In genomic region chr9:120366646-120367019, GRCh38 we compare ENCODE assay signal across 10 cellular contexts.
DNase-seq lines count a peak whose midpoint lies in the region; ATAC-seq and TF ChIP-seq lines count a peak whose summit lies in the region.
"Had no signal": no experiment of that assay in that cellular context is flagged by ENCODE, and none has a peak within 500 bp of the region (broad histone marks: within the 10 kb centered on the region; RNA-seq: fewer than 3 reads in every experiment).

No MANE protein-coding gene starts in this region.

- H3K36me3 Mint-ChIP-seq in endodermal cell (ENCODE audit: low read depth), result no peaks in the 10 kb centered on the region
- no peaks in the 10 kb centered on the region for H3K36me3 Mint-ChIP-seq in natural killer cell

- H3K18ac ChIP-seq in mesenchymal stem cell (ENCODE audit: low read depth in 1 of 2, low read length in 2 of 2), result peak overlapping the region; percentile 32 to 73

- H3K4me1 ChIP-seq in endodermal cell (ENCODE audit: control insufficient read depth, insufficient read depth, low read length) (peaks cover 9% of the 10 kb centered on the region), mesenchymal stem cell (ENCODE audit: control insufficient read depth, insufficient read depth, low read depth, low read length) (peaks cover 7% of the 10 kb centered on the region)
- H3K4me1 ChIP-seq: psoas muscle had no signal

- no peak overlapping the region for H3K23ac ChIP-seq in mesenchymal stem cell (ENCODE audit: low read length in 2 of 2)

- TF ChIP-seq CTCF in endodermal cell (conservative IDR thresholded peaks at IDR 0.05) (peak; percentile 63), natural killer cell (IDR thresholded peaks at IDR 0.05) (no peak)

- H4K8ac ChIP-seq in mesenchymal stem cell (ENCODE audit: low read length), result peak overlapping the region; percentile 59

- no peak overlapping the region for H4K91ac ChIP-seq in mesenchymal stem cell (ENCODE audit: low read length)

- H2AK5ac ChIP-seq in mesenchymal stem cell (ENCODE audit: low read length, severe bottlenecking), result no peak overlapping the region

- H3K4me3 Mint-ChIP-seq in endodermal cell, result no peak overlapping the region
- no peak overlapping the region for H3K4me3 Mint-ChIP-seq in natural killer cell

- H3K27ac Mint-ChIP-seq in endodermal cell (peak overlapping the region; percentile 78), natural killer cell (no peak overlapping the region)

- no peaks in the 10 kb centered on the region for H3K9me3 ChIP-seq in endodermal cell (ENCODE audit: control insufficient read depth, low read length)
- H3K9me3 ChIP-seq in mesenchymal stem cell (ENCODE audit: control insufficient read depth, low read length), result peaks cover 3% of the 10 kb centered on the region
- H3K9me3 ChIP-seq: psoas muscle had no signal

- H3K27ac ChIP-seq in endodermal cell (ENCODE audit: low read depth, low read length) (no peak overlapping the region), mesenchymal stem cell (ENCODE audit: low read length, poor library complexity, severe bottlenecking) (peak overlapping the region; percentile 97)
- H3K27ac ChIP-seq: psoas muscle had no signal

- H2BK120ac ChIP-seq in mesenchymal stem cell (ENCODE audit: low read depth, low read length), result peak overlapping the region; percentile 67

- H2BK15ac ChIP-seq in mesenchymal stem cell (ENCODE audit: low read depth, poor library complexity, severe bottlenecking), result no peak overlapping the region

- no peak overlapping the region for H3K4me3 ChIP-seq in endodermal cell (ENCODE audit: low read length)
- no peak overlapping the region for H3K4me3 ChIP-seq in mesenchymal stem cell (ENCODE audit: insufficient read depth in 1 of 2, low read depth in 1 of 2, low read length in 2 of 2)
- H3K4me3 ChIP-seq: psoas muscle had no signal

- H3K36me3 ChIP-seq in endodermal cell (ENCODE audit: control insufficient read depth, insufficient read depth, low read length) (no peaks in the 10 kb centered on the region), mesenchymal stem cell (ENCODE audit: control insufficient read depth in 1 of 2, insufficient read depth in 2 of 2, low read depth in 1 of 2, low read length in 2 of 2) (no peaks in the 10 kb centered on the region)

- peak overlapping the region; percentile 58 for H2BK5ac ChIP-seq in mesenchymal stem cell (ENCODE audit: low read depth, low read length, poor library complexity, severe bottlenecking)

- H3K4me1 Mint-ChIP-seq in endodermal cell (peaks cover 18% of the 10 kb centered on the region), natural killer cell (no peaks in the 10 kb centered on the region)

- H3K14ac ChIP-seq in mesenchymal stem cell (ENCODE audit: low read length in 2 of 2), result no peak overlapping the region

- DNase-seq in AG20443 (ENCODE audit: low spot score) (peak; percentile 90), M059J (ENCODE audit: low read depth) (peak; percentile 93), endodermal cell (peak; percentile 77), mesenchymal stem cell (peak; percentile 86), natural killer cell (no peak), NCI-H187 treated with DMSO at 0.1 percent for 48 hours (lab: John Stamatoyannopoulos, UW) (no peak), ureter (ENCODE audit: low spot score) (no peak), NCI-H2196 treated with DMSO at 0.1 percent for 48 hours (lab: John Stamatoyannopoulos, UW; ENCODE audit: unreplicated experiment) (no peak)
- DNase-seq: GOT3 had no signal

- no peak overlapping the region for H3K4me2 ChIP-seq in mesenchymal stem cell (ENCODE audit: low read length, poor library complexity, severe bottlenecking)

- 53 to 77% methylated on average over 4 of the region's 4 CpGs for WGBS in endodermal cell (ENCODE audit: insufficient coverage in 1 of 2, insufficient read length in 1 of 2), 2 experiments
- WGBS in mesenchymal stem cell, result 0% methylated on average over 4 of the region's 4 CpGs

- H2BK12ac ChIP-seq in mesenchymal stem cell (ENCODE audit: low read length in 2 of 2), result no peak overlapping the region

- no peak overlapping the region for H3K9ac ChIP-seq in endodermal cell (ENCODE audit: extremely low read depth, low read length, poor library complexity, severe bottlenecking)
- H3K9ac ChIP-seq in mesenchymal stem cell (ENCODE audit: low read length), result no peak overlapping the region

- H3K27me3 ChIP-seq in endodermal cell (ENCODE audit: control insufficient read depth, insufficient read depth, low read length, poor library complexity, severe bottlenecking) (peaks cover 11% of the 10 kb centered on the region), mesenchymal stem cell (ENCODE audit: control insufficient read depth in 1 of 2, insufficient read depth in 1 of 2, low read length in 2 of 2) (no peaks in the 10 kb centered on the region)

- H3K79me1 ChIP-seq in mesenchymal stem cell (replicated peaks; ENCODE audit: low read length, poor library complexity, severe bottlenecking), result no peaks in the 10 kb centered on the region

- H3K9me3 Mint-ChIP-seq in endodermal cell (peaks cover 5% of the 10 kb centered on the region), natural killer cell (peaks cover 2% of the 10 kb centered on the region in 2 donors)

- H2AFZ ChIP-seq in mesenchymal stem cell (ENCODE audit: low read depth, low read length), result no peak overlapping the region

- no peak for ATAC-seq in natural killer cell

- H3K4ac ChIP-seq in mesenchymal stem cell (ENCODE audit: low read depth in 1 of 2, low read length in 2 of 2), result no peak overlapping the region

- H3K27me3 Mint-ChIP-seq in endodermal cell (ENCODE audit: insufficient read depth) (peaks cover 28% of the 10 kb centered on the region), natural killer cell (ENCODE audit: low read depth in 2 of 2) (peaks cover 0 to 5% of the 10 kb centered on the region in 2 donors)

- intact Hi-C loops in natural killer cell (cut with micrococcal nuclease), result no loop called here

Comparison
In these comparisons a context has a peak if more than half of its experiments do, and no peak if none do; other contexts are left out.
1. DNase-seq: peak in AG20443 (single experiment), M059J (single experiment), endodermal cell (single experiment) and mesenchymal stem cell (single experiment); none in natural killer cell (single experiment), NCI-H187 treated with DMSO at 0.1 percent for 48 hours (single experiment), ureter (single experiment) and NCI-H2196 treated with DMSO at 0.1 percent for 48 hours (single experiment).